36 cellular contexts compared by ENCODE assay signal in the genomic region with DNA sequence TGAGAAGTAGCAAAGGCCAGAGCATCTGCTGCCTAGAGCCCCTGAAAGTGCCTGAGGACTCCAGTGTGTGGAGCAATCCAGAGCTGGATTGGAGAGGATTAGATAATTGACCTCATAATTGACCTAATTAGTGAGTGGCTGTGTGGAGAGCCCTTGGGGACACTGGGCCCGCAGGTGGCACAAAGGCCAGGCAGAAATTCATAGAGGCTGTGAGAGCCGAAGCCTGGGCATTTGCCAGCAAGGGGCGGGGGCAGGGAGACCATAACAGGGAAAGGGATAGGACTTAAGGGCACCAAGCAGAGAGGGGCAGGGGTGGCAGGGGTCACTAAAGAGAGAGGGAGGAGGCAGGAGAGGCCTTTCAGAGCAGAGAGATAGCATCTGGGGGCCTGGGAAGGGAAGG.
"Had no signal": no experiment of that assay in that cellular context is flagged by ENCODE, and none has a peak within 500 bp of the region (broad histone marks: within the 10 kb centered on the region; RNA-seq: fewer than 3 reads in every experiment).

No MANE protein-coding gene starts in this region.

- DNase-seq: activated B cell treated with CpG ODN at 0.5 μM for 24 hours; activated CD4-positive, alpha-beta memory T cell treated with anti-CD3 and anti-CD28 coated beads for 36 hours; activated CD4-positive, alpha-beta T cell treated with anti-CD3 and anti-CD28 coated beads for 4 hours; activated CD4-positive, alpha-beta T cell treated with anti-CD3 and anti-CD28 coated beads, Interleukin-2, amount 50 U/mL, for 1 hour; activated CD4-positive, CD25-positive, alpha-beta regulatory T cell treated with anti-CD3 and anti-CD28 coated beads, Interleukin-2, amount 50 U/mL, for 72 hours; activated CD8-positive, alpha-beta memory T cell treated with anti-CD3 and anti-CD28 coated beads for 24 hours; activated CD8-positive, alpha-beta memory T cell treated with anti-CD3 and anti-CD28 coated beads, Interleukin-2, amount 10 ng/mL, durations not matched to agents 7 days and 5 days; activated CD8-positive, alpha-beta memory T cell treated with anti-CD3 and anti-CD28 coated beads, Interleukin-2, amount 50 U/mL, for 48 hours; activated effector memory CD4-positive, alpha-beta T cell treated with Interleukin-2 at 50 U/mL for 16 hours; activated naive CD4-positive, alpha-beta T cell treated with anti-CD3 and anti-CD28 coated beads, Interleukin-2, amount 10 ng/mL, durations not matched to agents 7 days and 5 days; activated naive CD8-positive, alpha-beta T cell treated with anti-CD3 and anti-CD28 coated beads, Interleukin-2, amount 50 U/mL, for 24 hours; activated T-cell treated with anti-CD3 and anti-CD28 coated beads, Interleukin-2, amount 50 U/mL, for 48 hours; aorta; brain microvascular endothelial cell; central memory CD4-positive, alpha-beta T cell; Kasumi-1; KG1; MG63; NCI-H1048; NCI-H146; NCI-H187; NCI-H2029 treated with DMSO at 0.1 percent for 48 hours; NCI-H2107; NCI-H226; NCI-H446 treated with DMSO at 0.1 percent for 48 hours; NCI-H526; NCI-H748 treated with DMSO at 0.1 percent for 48 hours; NK-92 treated with Interleukin-12 subunit alpha and Interleukin-12 subunit beta, amount 100 ng/mL, for 24 hours; PC-3; Peyer's patch; RPMI8226; SHP77 treated with DMSO at 0.1 percent for 48 hours; SW 1271; T-helper 1 cell; T-helper 2 cell; T-helper 9 cell had no signal

- ATAC-seq: activated CD8-positive, alpha-beta memory T cell treated with anti-CD3 and anti-CD28 coated beads, Interleukin-2, amount 10 ng/mL, durations not matched to agents 7 days and 5 days; activated naive CD8-positive, alpha-beta T cell treated with anti-CD3 and anti-CD28 coated beads, Interleukin-2, amount 50 U/mL, for 24 hours; PC-3 had no signal
